In the genomic region with DNA sequence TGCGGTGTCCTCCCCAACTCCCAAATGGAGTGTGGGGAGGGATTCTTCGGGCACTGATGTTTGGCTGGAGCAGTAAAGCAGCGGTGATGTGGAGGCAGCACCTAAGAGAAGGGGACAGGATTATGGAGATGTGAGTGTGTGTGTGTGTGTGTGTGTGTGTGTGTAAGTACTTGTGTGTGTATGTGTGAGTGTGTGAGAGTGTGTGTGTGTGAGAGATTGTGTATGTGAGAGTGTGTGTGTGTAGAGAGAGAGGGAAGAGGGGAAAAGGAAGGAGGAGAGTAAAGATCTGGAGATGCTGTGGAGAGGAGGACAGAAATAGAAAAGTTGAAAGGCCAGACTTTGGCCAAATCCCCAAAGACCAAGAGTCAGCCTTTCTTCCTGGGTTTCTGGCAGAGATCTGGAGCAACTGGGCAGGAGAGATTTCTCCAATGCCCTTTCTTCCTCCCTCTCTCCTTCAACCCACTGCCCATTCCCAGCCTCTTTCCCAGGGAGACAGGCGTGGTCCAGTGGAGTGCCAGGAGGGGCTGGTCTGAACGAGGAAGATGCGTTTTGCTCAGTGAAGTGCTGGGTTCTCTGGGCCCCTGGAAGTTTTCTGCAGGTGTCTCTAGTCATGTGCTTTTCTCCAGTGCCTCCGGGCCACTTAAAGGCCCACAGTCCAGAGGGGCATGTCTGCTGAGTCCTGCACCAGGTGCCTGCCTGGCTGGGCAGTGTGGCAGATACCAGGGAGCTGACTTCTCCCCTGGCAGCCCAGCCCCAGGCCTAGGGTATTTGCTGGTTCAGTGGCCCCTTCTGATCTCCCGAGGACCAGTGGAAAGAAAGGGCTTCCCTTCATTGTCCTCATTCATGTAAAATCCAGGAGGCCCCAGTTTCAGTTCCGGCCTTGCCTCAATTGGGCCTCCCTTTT, we compare ENCODE assay signal across 9 cellular contexts.
DNase-seq lines count a peak whose midpoint lies in the region; ATAC-seq and TF ChIP-seq lines count a peak whose summit lies in the region.
"Had no signal": no experiment of that assay in that cellular context is flagged by ENCODE, and none has a peak within 500 bp of the region (broad histone marks: within the 10 kb centered on the region; RNA-seq: fewer than 3 reads in every experiment).

No MANE protein-coding gene starts in this region.

- 59 to 71% (median 67%) methylated on average over 8 to 9 of the region's 9 CpGs for WGBS in stomach, 5 donors

- H3K27ac Mint-ChIP-seq in T-helper 1 cell treated with Interleukin-12 subunit alpha and Interleukin-12 subunit beta and Interleukin-4 antibody, amounts not matched to agents 30 μg/mL and 1 μg/mL, for 36 hours, result peak overlapping the region; percentile 0
- peak overlapping the region; percentile 31 for H3K27ac Mint-ChIP-seq in activated T-helper 17 cell treated with anti-CD3 and anti-CD28 coated beads, Interleukin-2, amount 50 U/mL, for 72 hours

- H3K9ac ChIP-seq in iPS-15b (ENCODE audit: low read depth, low read length), result peak overlapping the region; percentile 32

- no peak for ATAC-seq in activated T-helper 17 cell treated with anti-CD3 and anti-CD28 coated beads, Interleukin-2, amount 50 U/mL, for 72 hours (replicated peaks)
- ATAC-seq in HG03565 (IDR thresholded peaks at IDR 0.05; ENCODE audit: unreplicated experiment), result no peak

- H3K36me3 ChIP-seq in iPS-15b (ENCODE audit: control insufficient read depth, insufficient read depth, low read length) (no peaks in the 10 kb centered on the region), stomach (peaks cover 1 to 5% (median 3%) of the 10 kb centered on the region in 4 donors)

- H3K27ac ChIP-seq in stomach, result peak overlapping the region; percentile 2 to 68 (median 62)
- H3K27ac ChIP-seq: SK-N-MC had no signal

- peaks cover 17% of the 10 kb centered on the region for H3K36me3 Mint-ChIP-seq in T-helper 1 cell treated with Interleukin-12 subunit alpha and Interleukin-12 subunit beta and Interleukin-4 antibody, amounts not matched to agents 30 μg/mL and 1 μg/mL, for 36 hours (ENCODE audit: low read depth)
- H3K36me3 Mint-ChIP-seq in activated T-helper 17 cell treated with anti-CD3 and anti-CD28 coated beads, Interleukin-2, amount 50 U/mL, for 72 hours (ENCODE audit: low read depth), result peaks cover 72% of the 10 kb centered on the region

- H3K4me3 Mint-ChIP-seq in T-helper 1 cell treated with Interleukin-12 subunit alpha and Interleukin-12 subunit beta and Interleukin-4 antibody, amounts not matched to agents 30 μg/mL and 1 μg/mL, for 36 hours, result no peak overlapping the region
- H3K4me3 Mint-ChIP-seq in activated T-helper 17 cell treated with anti-CD3 and anti-CD28 coated beads, Interleukin-2, amount 50 U/mL, for 72 hours, result no peak overlapping the region

- H3K9me3 ChIP-seq in iPS-15b (ENCODE audit: control insufficient read depth, insufficient read depth, low read length) (no peaks in the 10 kb centered on the region), stomach (no peaks in the 10 kb centered on the region)

- H3K4me1 ChIP-seq in iPS-15b (ENCODE audit: control insufficient read depth, insufficient read depth, low read length) (peaks cover 20% of the 10 kb centered on the region), stomach (peaks cover 52 to 95% (median 70%) of the 10 kb centered on the region in 4 donors)

- DNase-seq in T-helper 1 cell, result no peak
- DNase-seq in stomach, result no peak
- DNase-seq in kidney glomerular epithelial cell (lab: John Stamatoyannopoulos, UW), result no peak
- DNase-seq in HCEC 1CT, result no peak

- intact Hi-C loops in stomach (cut with DNase I; ENCODE audit: low total_unique reads), result no loop called here

- peaks cover 61% of the 10 kb centered on the region for H3K4me1 Mint-ChIP-seq in T-helper 1 cell treated with Interleukin-12 subunit alpha and Interleukin-12 subunit beta and Interleukin-4 antibody, amounts not matched to agents 30 μg/mL and 1 μg/mL, for 36 hours (ENCODE audit: low read depth)
- peaks cover 57% of the 10 kb centered on the region for H3K4me1 Mint-ChIP-seq in activated T-helper 17 cell treated with anti-CD3 and anti-CD28 coated beads, Interleukin-2, amount 50 U/mL, for 72 hours

- TF ChIP-seq POLR2A in stomach (IDR thresholded peaks at IDR 0.05), result no peak

- no peaks in the 10 kb centered on the region for H3K27me3 Mint-ChIP-seq in T-helper 1 cell treated with Interleukin-12 subunit alpha and Interleukin-12 subunit beta and Interleukin-4 antibody, amounts not matched to agents 30 μg/mL and 1 μg/mL, for 36 hours (ENCODE audit: low read depth)
- no peaks in the 10 kb centered on the region for H3K27me3 Mint-ChIP-seq in activated T-helper 17 cell treated with anti-CD3 and anti-CD28 coated beads, Interleukin-2, amount 50 U/mL, for 72 hours

- H3K27me3 ChIP-seq in iPS-15b (ENCODE audit: control insufficient read depth, insufficient read depth, low read length) (no peaks in the 10 kb centered on the region), stomach (no peaks in the 10 kb centered on the region)

- H3K4me3 ChIP-seq in iPS-15b (ENCODE audit: low read depth, low read length) (no peak overlapping the region), stomach (no peak overlapping the region)
- H3K4me3 ChIP-seq: SK-N-MC had no signal

- TF ChIP-seq EP300 in stomach (IDR thresholded peaks at IDR 0.05), result no peak

- H3K9me3 Mint-ChIP-seq in T-helper 1 cell treated with Interleukin-12 subunit alpha and Interleukin-12 subunit beta and Interleukin-4 antibody, amounts not matched to agents 30 μg/mL and 1 μg/mL, for 36 hours, result no peaks in the 10 kb centered on the region
- H3K9me3 Mint-ChIP-seq in activated T-helper 17 cell treated with anti-CD3 and anti-CD28 coated beads, Interleukin-2, amount 50 U/mL, for 72 hours, result no peaks in the 10 kb centered on the region

- TF ChIP-seq CTCF in stomach (IDR thresholded peaks at IDR 0.05), result no peak
